ENCODE assay signal across 14 cellular contexts in the genomic region with DNA sequence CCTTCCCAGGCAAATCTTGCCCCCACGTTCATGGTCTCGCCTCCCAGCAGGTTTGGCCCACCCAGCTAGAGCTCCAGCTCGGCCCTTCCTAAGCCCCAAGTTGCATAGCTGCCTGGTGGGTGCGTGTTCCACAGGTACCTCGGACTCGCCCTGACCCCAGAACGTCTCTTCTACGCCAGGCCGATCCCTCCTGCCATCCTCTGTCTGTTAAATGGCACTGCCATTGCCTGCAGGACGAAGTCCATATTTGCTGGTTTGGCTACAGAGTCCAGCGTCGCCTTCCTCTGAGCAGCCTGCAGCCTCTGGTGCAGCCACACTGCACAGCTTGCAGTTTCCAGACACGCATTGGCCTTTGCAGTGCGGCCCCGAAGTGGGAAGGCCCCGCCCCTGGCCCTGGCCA.
A peak's percentile ranks its signal among the peaks of the same experiment; 100 is the strongest.
DNase-seq lines count a peak whose midpoint lies in the region; ATAC-seq and TF ChIP-seq lines count a peak whose summit lies in the region.
"Had no signal": no experiment of that assay in that cellular context is flagged by ENCODE, and none has a peak within 500 bp of the region (broad histone marks: within the 10 kb centered on the region; RNA-seq: fewer than 3 reads in every experiment).

No MANE protein-coding gene starts in this region.

- CTCF ChIA-PET in T-cell (lab: Charles Lee): interaction anchor here in 1 of 2 donors (0.6 kb wide), 1 partner anchor 7 kb away, joined by 6 read pairs; no protein-coding TSS in a partner anchor

- H3K79me2 ChIP-seq in smooth muscle cell (ENCODE audit: low read depth): no peaks in the 10 kb centered on the region

- no peaks in the 10 kb centered on the region for H4K20me1 ChIP-seq in smooth muscle cell (ENCODE audit: low read depth)

- H3K27ac Mint-ChIP-seq in activated T-cell treated with anti-CD3 and anti-CD28 coated beads, Interleukin-2, amount 50 U/mL, for 24 hours: peak overlapping the region; percentile 57
- H3K27ac Mint-ChIP-seq in T-cell (no peak overlapping the region), glutamatergic neuron (ENCODE audit: unreplicated experiment) (peak overlapping the region; percentile 80), progenitor cell of endocrine pancreas (no peak overlapping the region)

- POLR2A ChIA-PET in T-cell (lab: Charles Lee): no interaction called here

- DNase-seq in activated T-cell treated with anti-CD3 and anti-CD28 coated beads, Interleukin-2, amount 50 U/mL, for 24 hours: no peak
- no peak for DNase-seq in activated T-cell treated with anti-CD3 and anti-CD28 coated beads, Interleukin-2, amount 50 U/mL, for 1 hour
- no peak for DNase-seq in T-cell
- DNase-seq in glutamatergic neuron: no peak
- DNase-seq in progenitor cell of endocrine pancreas (ENCODE audit: low spot score, unreplicated experiment): no peak
- no peak for DNase-seq in left lung
- DNase-seq in NCI-H2029 (lab: John Stamatoyannopoulos, UW): no peak
- no peak for DNase-seq in smooth muscle cell (lab: John Stamatoyannopoulos, UW; ENCODE audit: unreplicated experiment)
- DNase-seq: colonic mucosa; NCI-H1048; NK-92 treated with Interleukin-12 subunit alpha and Interleukin-12 subunit beta, amount 100 ng/mL, for 24 hours; SHP77; stimulated activated CD4-positive, alpha-beta T cell treated with anti-CD3 and anti-CD28 coated beads, Interleukin-4, amount 100 ng/mL, for 24 hours had no signal

- H3K36me3 ChIP-seq in left lung (peaks cover 0 to 3% of the 10 kb centered on the region in 2 donors), smooth muscle cell (ENCODE audit: low read depth) (no peaks in the 10 kb centered on the region)
- H3K36me3 ChIP-seq: colonic mucosa, sigmoid colon had no signal

- no peaks in the 10 kb centered on the region for H3K9me3 ChIP-seq in left lung
- H3K9me3 ChIP-seq in smooth muscle cell (replicated peaks; ENCODE audit: low read depth): no peaks in the 10 kb centered on the region
- H3K9me3 ChIP-seq: colonic mucosa, sigmoid colon had no signal

- H2AFZ ChIP-seq in smooth muscle cell (ENCODE audit: low read depth): no peak overlapping the region

- peaks cover 24% of the 10 kb centered on the region for H3K4me1 Mint-ChIP-seq in activated T-cell treated with anti-CD3 and anti-CD28 coated beads, Interleukin-2, amount 50 U/mL, for 24 hours (ENCODE audit: low read depth)
- H3K4me1 Mint-ChIP-seq in T-cell (peaks cover 16 to 28% (median 26%) of the 10 kb centered on the region in 3 donors), glutamatergic neuron (ENCODE audit: low read depth, unreplicated experiment) (peaks cover 33% of the 10 kb centered on the region), progenitor cell of endocrine pancreas (ENCODE audit: low read depth) (peaks cover 8% of the 10 kb centered on the region)

- TF ChIP-seq CTCF in glutamatergic neuron (IDR thresholded peaks at IDR 0.05; ENCODE audit: partially characterized antibody, unreplicated experiment) (no peak), progenitor cell of endocrine pancreas (IDR thresholded peaks at IDR 0.05; ENCODE audit: unreplicated experiment) (no peak), left lung (IDR thresholded peaks at IDR 0.05) (no peak), smooth muscle cell (IDR thresholded peaks at IDR 0.05; ENCODE audit: borderline replicate concordance, insufficient read depth, poor library complexity, severe bottlenecking) (no peak)

- no peaks in the 10 kb centered on the region for H3F3A ChIP-seq in smooth muscle cell (ENCODE audit: low read depth)

- H3K9ac ChIP-seq in smooth muscle cell (ENCODE audit: low read depth): no peak overlapping the region

- H3K27me3 ChIP-seq in left lung: peaks cover 0 to 11% of the 10 kb centered on the region in 2 donors
- H3K27me3 ChIP-seq in smooth muscle cell (ENCODE audit: low read depth): no peaks in the 10 kb centered on the region
- H3K27me3 ChIP-seq: colonic mucosa, sigmoid colon had no signal

- 94% methylated on average over 16 of the region's 16 CpGs for WGBS in smooth muscle cell (ENCODE audit: low lambda C conversion rate)

- peaks cover 3% of the 10 kb centered on the region for H3K36me3 Mint-ChIP-seq in activated T-cell treated with anti-CD3 and anti-CD28 coated beads, Interleukin-2, amount 50 U/mL, for 24 hours (ENCODE audit: low read depth)
- H3K36me3 Mint-ChIP-seq in T-cell (no peaks in the 10 kb centered on the region), glutamatergic neuron (ENCODE audit: unreplicated experiment) (no peaks in the 10 kb centered on the region), progenitor cell of endocrine pancreas (ENCODE audit: insufficient read depth) (peaks cover 4% of the 10 kb centered on the region)

- peak overlapping the region; percentile 68 for H3K4me3 Mint-ChIP-seq in activated T-cell treated with anti-CD3 and anti-CD28 coated beads, Interleukin-2, amount 50 U/mL, for 24 hours
- H3K4me3 Mint-ChIP-seq in T-cell (peak overlapping the region; percentile 59 to 81 (median 59)), glutamatergic neuron (ENCODE audit: unreplicated experiment) (peak overlapping the region; percentile 81), progenitor cell of endocrine pancreas (ENCODE audit: low read depth) (peak overlapping the region; percentile 72)

- H3K4me3 ChIP-seq in left lung: no peak overlapping the region
- H3K4me3 ChIP-seq in smooth muscle cell: no peak overlapping the region

- intact Hi-C loops in left lung (cut with DNase I): no loop called here

- ATAC-seq in T-cell (replicated peaks in 1 of 4) (no peak), left lung (no peak)

- no peak overlapping the region for H3K4me2 ChIP-seq in smooth muscle cell

- H3K27me3 Mint-ChIP-seq in activated T-cell treated with anti-CD3 and anti-CD28 coated beads, Interleukin-2, amount 50 U/mL, for 24 hours: no peaks in the 10 kb centered on the region
- H3K27me3 Mint-ChIP-seq in T-cell (no peaks in the 10 kb centered on the region), glutamatergic neuron (ENCODE audit: unreplicated experiment) (peaks cover 16% of the 10 kb centered on the region), progenitor cell of endocrine pancreas (peaks cover 9% of the 10 kb centered on the region)

- no peaks in the 10 kb centered on the region for H3K9me3 Mint-ChIP-seq in activated T-cell treated with anti-CD3 and anti-CD28 coated beads, Interleukin-2, amount 50 U/mL, for 24 hours
- H3K9me3 Mint-ChIP-seq in T-cell: peaks cover 0 to 4% (median 0%) of the 10 kb centered on the region in 3 donors
- peaks cover 11% of the 10 kb centered on the region for H3K9me3 Mint-ChIP-seq in glutamatergic neuron (ENCODE audit: unreplicated experiment)
- H3K9me3 Mint-ChIP-seq in progenitor cell of endocrine pancreas (ENCODE audit: low read depth): peaks cover 4% of the 10 kb centered on the region

- peaks cover 8 to 16% of the 10 kb centered on the region in 2 donors for H3K4me1 ChIP-seq in left lung
- H3K4me1 ChIP-seq in smooth muscle cell (ENCODE audit: low read depth): peaks cover 17% of the 10 kb centered on the region
- H3K4me1 ChIP-seq: colonic mucosa had no signal

- H3K27ac ChIP-seq in left lung: no peak overlapping the region
- no peak overlapping the region for H3K27ac ChIP-seq in smooth muscle cell (ENCODE audit: low read depth)
- H3K27ac ChIP-seq: colonic mucosa had no signal

Comparison
In these comparisons a context has a peak if more than half of its experiments do, and no peak if none do; other contexts are left out.
1. H3K27ac Mint-ChIP-seq: peak in activated T-cell treated with anti-CD3 and anti-CD28 coated beads, Interleukin-2, amount 50 U/mL, for 24 hours (single experiment) and glutamatergic neuron (single experiment); none in T-cell (0 of 2) and progenitor cell of endocrine pancreas (single experiment).
2. Peak in every context shown above with its lines, with median percentiles within 50 percentile points of each other: H3K4me3 Mint-ChIP-seq.